In the genomic region with DNA sequence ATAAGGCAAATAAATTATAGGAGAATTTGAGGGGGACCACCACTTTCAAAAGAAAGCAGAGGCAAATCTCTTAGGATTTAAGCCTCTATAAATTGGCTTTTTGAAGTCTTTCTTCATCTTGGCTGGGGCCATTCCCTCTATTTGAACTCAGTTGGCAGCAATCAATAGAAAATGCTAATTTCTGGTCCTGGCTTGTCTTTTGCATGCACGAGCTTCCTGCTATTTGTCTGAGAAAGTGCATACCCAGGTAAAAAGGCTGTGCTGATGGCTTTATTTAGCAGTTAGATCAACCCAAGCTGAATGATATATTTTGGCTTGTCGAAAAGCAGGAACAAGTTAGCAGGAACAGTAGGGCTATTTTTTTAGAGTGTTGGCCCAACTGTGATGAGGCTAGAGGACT, we compare ENCODE assay signal across 19 cellular contexts.
DNase-seq lines count a peak whose midpoint lies in the region; ATAC-seq and TF ChIP-seq lines count a peak whose summit lies in the region.
"Had no signal": no experiment of that assay in that cellular context is flagged by ENCODE, and none has a peak within 500 bp of the region (broad histone marks: within the 10 kb centered on the region; RNA-seq: fewer than 3 reads in every experiment).

No MANE protein-coding gene starts in this region.

- 31 to 78% methylated on average over 2 of the region's 2 CpGs for WGBS in heart right ventricle, 2 donors

- no peaks in the 10 kb centered on the region for H3K9me3 Mint-ChIP-seq in WTC11
- H3K9me3 Mint-ChIP-seq: H9 had no signal

- H3K4me3 ChIP-seq in left ventricle myocardium inferior (no peak overlapping the region), heart right ventricle (no peak overlapping the region), iPS-20b (ENCODE audit: low read length) (peak overlapping the region; percentile 10; the same call in 1 of the 2 replicates), ascending aorta (no peak overlapping the region)
- H3K4me3 ChIP-seq: BLaER1, GM12878, GM23248, K562 had no signal

- H3K4me1 Mint-ChIP-seq in WTC11 = peaks cover 27% of the 10 kb centered on the region

- H3K9ac ChIP-seq in iPS-20b (ENCODE audit: low read depth, low read length) = no peak overlapping the region
- H3K9ac ChIP-seq: BLaER1, GM23248 had no signal

- intact Hi-C loops in left ventricle myocardium inferior (cut with micrococcal nuclease) (no loop called here), heart right ventricle (cut with DNase I) (no loop called here), ascending aorta (cut with DNase I) (no loop called here)

- no peak overlapping the region for H3K27ac Mint-ChIP-seq in WTC11
- H3K27ac Mint-ChIP-seq: CD14-positive monocyte; CD4-positive, alpha-beta memory T cell; H9 had no signal

- H3K4me1 ChIP-seq in left ventricle myocardium inferior (peaks cover 42% of the 10 kb centered on the region), heart right ventricle (peaks cover 0 to 44% (median 20%) of the 10 kb centered on the region in 9 donors), iPS-20b (ENCODE audit: insufficient read depth, low read length) (peaks cover 12% of the 10 kb centered on the region; the same call in 1 of the 2 replicates), ascending aorta (no peaks in the 10 kb centered on the region)

- H3K27ac ChIP-seq in left ventricle myocardium inferior (replicated peaks) (peak overlapping the region; percentile 93), heart right ventricle (peak overlapping the region in 3 of 10 donors; percentile 2 to 30 (median 7)), iPS-20b (ENCODE audit: low read length) (no peak overlapping the region), ascending aorta (no peak overlapping the region)
- H3K27ac ChIP-seq: BLaER1, GM23248, HL-60 had no signal

- peaks cover 27% of the 10 kb centered on the region for H3K27me3 Mint-ChIP-seq in WTC11 (ENCODE audit: low read depth)

- DNase-seq in left ventricle myocardium inferior = no peak
- no peak for DNase-seq in heart right ventricle
- DNase-seq in WTC11 (ENCODE audit: low spot score) = no peak
- no peak for DNase-seq in EL
- DNase-seq in anterior cingulate cortex (lab: John Stamatoyannopoulos, UW) = no peak
- DNase-seq in ascending aorta (ENCODE audit: low spot score in 2 of 2) = no peak
- DNase-seq: 8988T; Calu3; CD4-positive, alpha-beta memory T cell; DMS79 treated with DMSO at 0.1 percent for 48 hours; GM23248; H9; IMR-90 had no signal

- H3K36me3 ChIP-seq in left ventricle myocardium inferior (no peaks in the 10 kb centered on the region), heart right ventricle (no peaks in the 10 kb centered on the region), iPS-20b (ENCODE audit: insufficient read depth, low read depth, low read length) (no peaks in the 10 kb centered on the region), ascending aorta (no peaks in the 10 kb centered on the region)
- H3K36me3 ChIP-seq: BLaER1 had no signal

- H3K27me3 ChIP-seq in left ventricle myocardium inferior (ENCODE audit: low read depth) (peaks cover 58% of the 10 kb centered on the region), heart right ventricle (peaks cover 0 to 23% (median 9%) of the 10 kb centered on the region in 7 donors), iPS-20b (ENCODE audit: insufficient read depth, low read length) (peaks cover 30% of the 10 kb centered on the region), ascending aorta (no peaks in the 10 kb centered on the region)

- no peaks in the 10 kb centered on the region for H3K9me3 ChIP-seq in left ventricle myocardium inferior (replicated peaks)
- H3K9me3 ChIP-seq in heart right ventricle = no peaks in the 10 kb centered on the region
- no peaks in the 10 kb centered on the region for H3K9me3 ChIP-seq in iPS-20b (ENCODE audit: insufficient read depth, low read depth, low read length)
- H3K9me3 ChIP-seq in ascending aorta = no peaks in the 10 kb centered on the region
- H3K9me3 ChIP-seq: BLaER1 had no signal

- H3K36me3 Mint-ChIP-seq in WTC11 = no peaks in the 10 kb centered on the region
- H3K36me3 Mint-ChIP-seq: CD14-positive monocyte; CD4-positive, alpha-beta memory T cell had no signal

- no peak overlapping the region for H3K4me3 Mint-ChIP-seq in WTC11
- H3K4me3 Mint-ChIP-seq: CD14-positive monocyte; CD4-positive, alpha-beta memory T cell; H9 had no signal

- CTCF ChIA-PET in WTC11 (lab: Charles Lee) = interaction anchor here (0.9 kb wide), 1 partner anchor 41 kb away, joined by 6 read pairs; no protein-coding TSS in a partner anchor

- no peak for ATAC-seq in heart right ventricle
- ATAC-seq in WTC11 = peak; percentile 64
- ATAC-seq: GM12878, K562 had no signal

- POLR2A ChIA-PET in WTC11 (lab: Charles Lee) = no interaction called here

- TF ChIP-seq CTCF in left ventricle myocardium inferior (IDR thresholded peaks at IDR 0.05; ENCODE audit: borderline replicate concordance) = no peak
- TF ChIP-seq CTCF in heart right ventricle (IDR thresholded peaks at IDR 0.05) = no peak
- no peak for TF ChIP-seq CTCF in WTC11 (IDR thresholded peaks at IDR 0.05)
- no peak for TF ChIP-seq CTCF in ascending aorta (IDR thresholded peaks at IDR 0.05)

TF ChIP-seq in WTC11, 78 proteins besides CTCF, POLR2A, EP300 and RAD21:
- TF ChIP-seq, protein P1, sequence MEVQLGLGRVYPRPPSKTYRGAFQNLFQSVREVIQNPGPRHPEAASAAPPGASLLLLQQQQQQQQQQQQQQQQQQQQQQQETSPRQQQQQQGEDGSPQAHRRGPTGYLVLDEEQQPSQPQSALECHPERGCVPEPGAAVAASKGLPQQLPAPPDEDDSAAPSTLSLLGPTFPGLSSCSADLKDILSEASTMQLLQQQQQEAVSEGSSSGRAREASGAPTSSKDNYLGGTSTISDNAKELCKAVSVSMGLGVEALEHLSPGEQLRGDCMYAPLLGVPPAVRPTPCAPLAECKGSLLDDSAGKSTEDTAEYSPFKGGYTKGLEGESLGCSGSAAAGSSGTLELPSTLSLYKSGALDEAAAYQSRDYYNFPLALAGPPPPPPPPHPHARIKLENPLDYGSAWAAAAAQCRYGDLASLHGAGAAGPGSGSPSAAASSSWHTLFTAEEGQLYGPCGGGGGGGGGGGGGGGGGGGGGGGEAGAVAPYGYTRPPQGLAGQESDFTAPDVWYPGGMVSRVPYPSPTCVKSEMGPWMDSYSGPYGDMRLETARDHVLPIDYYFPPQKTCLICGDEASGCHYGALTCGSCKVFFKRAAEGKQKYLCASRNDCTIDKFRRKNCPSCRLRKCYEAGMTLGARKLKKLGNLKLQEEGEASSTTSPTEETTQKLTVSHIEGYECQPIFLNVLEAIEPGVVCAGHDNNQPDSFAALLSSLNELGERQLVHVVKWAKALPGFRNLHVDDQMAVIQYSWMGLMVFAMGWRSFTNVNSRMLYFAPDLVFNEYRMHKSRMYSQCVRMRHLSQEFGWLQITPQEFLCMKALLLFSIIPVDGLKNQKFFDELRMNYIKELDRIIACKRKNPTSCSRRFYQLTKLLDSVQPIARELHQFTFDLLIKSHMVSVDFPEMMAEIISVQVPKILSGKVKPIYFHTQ (CRISPR knock-in tag; IDR thresholded peaks at IDR 0.05) = no peak
- TF ChIP-seq ZBTB43 (CRISPR knock-in tag; IDR thresholded peaks at IDR 0.05) = no peak
- TF ChIP-seq EMX1 (CRISPR knock-in tag; IDR thresholded peaks at IDR 0.05) = no peak
- no peak for TF ChIP-seq CREB1 (CRISPR knock-in tag; IDR thresholded peaks at IDR 0.05)
